Comparison of ENCODE assay signal across 8 cellular contexts in genomic region chr17:27457731-27458523, GRCh38. TPM values are rescaled to one million over a fixed set of nuclear protein-coding genes. Genes with fewer than 3 reads are reported as not detected.
DNase-seq lines count a peak whose midpoint lies in the region; ATAC-seq and TF ChIP-seq lines count a peak whose summit lies in the region.

No MANE protein-coding gene starts in this region.

- peaks cover 22% of the 10 kb centered on the region for H3K4me1 Mint-ChIP-seq in activated naive CD4-positive, alpha-beta T cell treated with anti-CD3 and anti-CD28 coated beads, Interleukin-2, amount 50 U/mL, for 24 hours
- peaks cover 35% of the 10 kb centered on the region for H3K4me1 Mint-ChIP-seq in nephron progenitor cell

- 65 to 71% methylated on average over 14 of the region's 14 CpGs for WGBS in aorta, 2 donors

- peak overlapping the region; percentile 73 to 75 for H3K4me3 ChIP-seq in duodenal mucosa (ENCODE audit: low read depth in 1 of 2, low read length in 2 of 2)
- H3K4me3 ChIP-seq in aorta (ENCODE audit: low read length in 2 of 2), result no peak overlapping the region

- peak overlapping the region in 1 of 2 donors; percentile 61 for H3K9ac ChIP-seq in duodenal mucosa (ENCODE audit: low read depth in 1 of 2, low read length in 2 of 2)

- no peak for TF ChIP-seq CTCF in nephron progenitor cell (IDR thresholded peaks at IDR 0.05)

- H3K9me3 ChIP-seq in duodenal mucosa (ENCODE audit: control insufficient read depth in 1 of 2, low read length in 2 of 2) (no peaks in the 10 kb centered on the region), aorta (ENCODE audit: control insufficient read depth, low read length) (no peaks in the 10 kb centered on the region)

- H3K4me1 ChIP-seq in duodenal mucosa (ENCODE audit: control insufficient read depth in 1 of 2, insufficient read depth in 2 of 2, low read length in 2 of 2), result peaks cover 22 to 31% of the 10 kb centered on the region in 2 donors
- H3K4me1 ChIP-seq in aorta (ENCODE audit: control insufficient read depth in 1 of 2, insufficient read depth in 2 of 2, low read length in 2 of 2), result no peaks in the 10 kb centered on the region

- H3K27me3 Mint-ChIP-seq in activated naive CD4-positive, alpha-beta T cell treated with anti-CD3 and anti-CD28 coated beads, Interleukin-2, amount 50 U/mL, for 24 hours, result no peaks in the 10 kb centered on the region
- H3K27me3 Mint-ChIP-seq in nephron progenitor cell (ENCODE audit: low read depth, poor library complexity), result peaks cover 31% of the 10 kb centered on the region

- ATAC-seq in aorta (ENCODE audit: low FRiP score) (no peak), HG02870 (IDR thresholded peaks at IDR 0.05; ENCODE audit: unreplicated experiment) (no peak)

- peak overlapping the region; percentile 93 for H3K27ac Mint-ChIP-seq in activated naive CD4-positive, alpha-beta T cell treated with anti-CD3 and anti-CD28 coated beads, Interleukin-2, amount 50 U/mL, for 24 hours
- H3K27ac Mint-ChIP-seq in nephron progenitor cell, result no peak overlapping the region

- no peak overlapping the region for H3K27ac ChIP-seq in duodenal mucosa (ENCODE audit: low read depth, low read length)
- H3K27ac ChIP-seq in aorta (ENCODE audit: low read depth in 1 of 2, low read length in 2 of 2), result no peak overlapping the region

- H3K9me3 Mint-ChIP-seq in activated naive CD4-positive, alpha-beta T cell treated with anti-CD3 and anti-CD28 coated beads, Interleukin-2, amount 50 U/mL, for 24 hours, result no peaks in the 10 kb centered on the region
- no peaks in the 10 kb centered on the region for H3K9me3 Mint-ChIP-seq in nephron progenitor cell

- H3K27me3 ChIP-seq in duodenal mucosa (ENCODE audit: control insufficient read depth in 1 of 2, insufficient read depth in 2 of 2, low read length in 2 of 2), result peaks cover 0 to 7% of the 10 kb centered on the region in 2 donors
- H3K27me3 ChIP-seq in aorta (ENCODE audit: control insufficient read depth in 1 of 2, insufficient read depth in 2 of 2, low read length in 1 of 2), result no peaks in the 10 kb centered on the region

- peak overlapping the region; percentile 96 for H3K4me3 Mint-ChIP-seq in activated naive CD4-positive, alpha-beta T cell treated with anti-CD3 and anti-CD28 coated beads, Interleukin-2, amount 50 U/mL, for 24 hours
- peak overlapping the region; percentile 93 for H3K4me3 Mint-ChIP-seq in nephron progenitor cell

- no peaks in the 10 kb centered on the region for H3K36me3 ChIP-seq in duodenal mucosa (ENCODE audit: control insufficient read depth in 1 of 2, insufficient read depth in 2 of 2, low read length in 2 of 2)
- no peaks in the 10 kb centered on the region for H3K36me3 ChIP-seq in aorta (ENCODE audit: control insufficient read depth in 1 of 2, insufficient read depth in 2 of 2, low read length in 1 of 2)

- DNase-seq in activated naive CD4-positive, alpha-beta T cell treated with Interleukin-2 at 50 U/mL for 16 hours, result no peak
- DNase-seq in NCI-H526 treated with DMSO at 0.1 percent for 48 hours (lab: John Stamatoyannopoulos, UW) (peak; percentile 25), nephron progenitor cell (peak; percentile 21), aorta (no peak), HuH-7.5 (ENCODE audit: low spot score) (no peak)

- H3K36me3 Mint-ChIP-seq in activated naive CD4-positive, alpha-beta T cell treated with anti-CD3 and anti-CD28 coated beads, Interleukin-2, amount 50 U/mL, for 24 hours, result peaks cover 2% of the 10 kb centered on the region
- no peaks in the 10 kb centered on the region for H3K36me3 Mint-ChIP-seq in nephron progenitor cell (ENCODE audit: low read depth)

- intact Hi-C loops in aorta (cut with DNase I), result loop anchor here (2.0 to 10.0 kb wide), 5 partner anchors 47 to 216 kb away; no protein-coding TSS in a partner anchor

RNA-seq across cellular contexts. Expression of gene KSR1, which starts 1.7 kb away (rescaled TPM):
- total RNA-seq in aorta, result 10 to 100 TPM; 38.4 to 75.7 TPM
- 10 to 100 TPM; 19.0 to 46.8 TPM for polyA plus RNA-seq in aorta

Comparison
In these comparisons a context has a peak if more than half of its experiments do, and no peak if none do; other contexts are left out.
1. DNase-seq: peak in NCI-H526 treated with DMSO at 0.1 percent for 48 hours (single experiment) and nephron progenitor cell (single experiment); none in activated naive CD4-positive, alpha-beta T cell treated with Interleukin-2 at 50 U/mL for 16 hours (single experiment), aorta (0 of 2) and HuH-7.5 (single experiment).
2. H3K4me3 ChIP-seq: peak in duodenal mucosa (2 of 2); none in aorta (0 of 2).